In genomic region chr1:152143147-152143845, GRCh38 we compare ENCODE assay signal across 15 cellular contexts. TPM values are rescaled to one million over a fixed set of nuclear protein-coding genes. Genes with fewer than 3 reads are reported as not detected.
DNase-seq lines count a peak whose midpoint lies in the region; ATAC-seq and TF ChIP-seq lines count a peak whose summit lies in the region.
"Had no signal": no experiment of that assay in that cellular context is flagged by ENCODE, and none has a peak within 500 bp of the region (broad histone marks: within the 10 kb centered on the region; RNA-seq: fewer than 3 reads in every experiment).

No MANE protein-coding gene starts in this region.

- no peak for TF ChIP-seq CTCF in RWPE2 (IDR thresholded peaks at IDR 0.05; ENCODE audit: poor library complexity, severe bottlenecking)

- H3K4me1 ChIP-seq in RWPE2 (ENCODE audit: insufficient read depth, poor library complexity, severe bottlenecking), result no peaks in the 10 kb centered on the region
- H3K4me1 ChIP-seq: stomach had no signal

- H3K27me3 ChIP-seq in RWPE2 (ENCODE audit: insufficient read depth, poor library complexity, severe bottlenecking), result no peaks in the 10 kb centered on the region
- H3K27me3 ChIP-seq in H7 (ENCODE audit: control insufficient read depth, insufficient read depth, low read length), result no peaks in the 10 kb centered on the region

- H3K4me3 Mint-ChIP-seq in activated naive CD4-positive, alpha-beta T cell treated with anti-CD3 and anti-CD28 coated beads, Interleukin-2, amount 10 ng/mL, durations not matched to agents 7 days and 5 days, result no peak overlapping the region

- H3K36me3 Mint-ChIP-seq in activated naive CD4-positive, alpha-beta T cell treated with anti-CD3 and anti-CD28 coated beads, Interleukin-2, amount 10 ng/mL, durations not matched to agents 7 days and 5 days, result no peaks in the 10 kb centered on the region

- peak; percentile 27 for DNase-seq in activated naive CD4-positive, alpha-beta T cell treated with Interleukin-2 at 50 U/mL for 16 hours
- no peak for DNase-seq in activated naive CD4-positive, alpha-beta T cell treated with anti-CD3 and anti-CD28 coated beads, Interleukin-2, amount 10 ng/mL, durations not matched to agents 7 days and 5 days
- no peak for DNase-seq in RWPE2 (ENCODE audit: low spot score)
- DNase-seq in stimulated activated CD4-positive, alpha-beta T cell treated with anti-CD3 and anti-CD28 coated beads, TNF-alpha, amount 100 ng/mL, for 48 hours (ENCODE audit: low read depth in 3 of 3), result peak in 2 of 3 donors; percentile 12 to 27
- DNase-seq in H7, result no peak
- no peak for DNase-seq in NCI-H128 (lab: John Stamatoyannopoulos, UW; ENCODE audit: unreplicated experiment)
- DNase-seq: amygdala, cortex of kidney, DMS153, PC-9, stomach had no signal

- ATAC-seq in GM21723 (IDR thresholded peaks at IDR 0.05; ENCODE audit: unreplicated experiment), result peak; percentile 73
- 0 out of 3 replicates have a peak, but pooled peaks have one; percentile 40 for ATAC-seq in RWPE2 (ENCODE audit: low read depth)
- no peak for ATAC-seq in HG03135 (IDR thresholded peaks at IDR 0.05; ENCODE audit: unreplicated experiment)

- H3K27ac ChIP-seq in RWPE2 (ENCODE audit: poor library complexity, severe bottlenecking), result no peak overlapping the region
- H3K27ac ChIP-seq: PC-9, stomach had no signal

- H3K9me3 Mint-ChIP-seq in activated naive CD4-positive, alpha-beta T cell treated with anti-CD3 and anti-CD28 coated beads, Interleukin-2, amount 10 ng/mL, durations not matched to agents 7 days and 5 days, result peaks cover 4% of the 10 kb centered on the region

- peaks cover under 1% of the 10 kb centered on the region for H3K9me3 ChIP-seq in RWPE2 (ENCODE audit: severe bottlenecking)

- no peaks in the 10 kb centered on the region for H3K36me3 ChIP-seq in RWPE2 (ENCODE audit: low read depth)
- H3K36me3 ChIP-seq in H7 (replicated peaks; ENCODE audit: control insufficient read depth, insufficient read depth, low read length), result no peaks in the 10 kb centered on the region
- H3K36me3 ChIP-seq: stomach had no signal

- no peaks in the 10 kb centered on the region for H3K4me1 Mint-ChIP-seq in activated naive CD4-positive, alpha-beta T cell treated with anti-CD3 and anti-CD28 coated beads, Interleukin-2, amount 10 ng/mL, durations not matched to agents 7 days and 5 days

- H3K27me3 Mint-ChIP-seq in activated naive CD4-positive, alpha-beta T cell treated with anti-CD3 and anti-CD28 coated beads, Interleukin-2, amount 10 ng/mL, durations not matched to agents 7 days and 5 days, result no peaks in the 10 kb centered on the region

- H3K4me3 ChIP-seq in RWPE2 (ENCODE audit: severe bottlenecking) (no peak overlapping the region), H7 (ENCODE audit: insufficient read depth, low read depth, low read length) (no peak overlapping the region)
- H3K4me3 ChIP-seq: PC-9, stomach had no signal

- CTCF ChIA-PET in activated naive CD4-positive, alpha-beta T cell treated with anti-CD3 and anti-CD28 coated beads, Interleukin-2, amount 10 ng/mL, durations not matched to agents 7 days and 5 days (lab: Charles Lee), result interaction anchor here (0.7 to 1.0 kb wide), 2 partner anchors 38 to 40 kb away, joined by 3 to 4 read pairs; no protein-coding TSS in a partner anchor

- H3K27ac Mint-ChIP-seq in activated naive CD4-positive, alpha-beta T cell treated with anti-CD3 and anti-CD28 coated beads, Interleukin-2, amount 10 ng/mL, durations not matched to agents 7 days and 5 days, result no peak overlapping the region

RNA-seq across cellular contexts. Expression of gene RPTN, which starts 15.7 kb away (rescaled TPM):
- total RNA-seq in H7 (2014; rRNA removed; shearing (Covaris generic)), result not detected in 2 replicates
- total RNA-seq: osteocyte; PC-9; stomach; T-helper 2 cell treated with Interferon-gamma antibody and Interleukin-4, amounts not matched to agents 100 ng/mL and 5 ng/mL, for 36 hours had no signal

RNA-seq across cellular contexts. Expression of gene TCHH, which starts 28.1 kb away (rescaled TPM):
- total RNA-seq in H7 (2014; rRNA removed; shearing (Covaris generic)), result not detected in 2 replicates
- total RNA-seq: stomach had no signal

RNA-seq across cellular contexts. Expression of gene TCHHL1, which starts 54.4 kb away (rescaled TPM):
- not detected in 2 replicates for total RNA-seq in H7 (2014; rRNA removed; shearing (Covaris generic))
- total RNA-seq: osteocyte; PC-9; T-helper 2 cell treated with Interferon-gamma antibody and Interleukin-4, amounts not matched to agents 100 ng/mL and 5 ng/mL, for 36 hours had no signal

Comparison
In these comparisons a context has a peak if more than half of its experiments do, and no peak if none do; other contexts are left out.
1. DNase-seq: peak in activated naive CD4-positive, alpha-beta T cell treated with Interleukin-2 at 50 U/mL for 16 hours (single experiment) and stimulated activated CD4-positive, alpha-beta T cell treated with anti-CD3 and anti-CD28 coated beads, TNF-alpha, amount 100 ng/mL, for 48 hours (2 of 3); none in activated naive CD4-positive, alpha-beta T cell treated with anti-CD3 and anti-CD28 coated beads, Interleukin-2, amount 10 ng/mL, durations not matched to agents 7 days and 5 days (single experiment), RWPE2 (single experiment), H7 (single experiment) and NCI-H128 (single experiment).